8 cellular contexts compared by ENCODE assay signal in the genomic region with DNA sequence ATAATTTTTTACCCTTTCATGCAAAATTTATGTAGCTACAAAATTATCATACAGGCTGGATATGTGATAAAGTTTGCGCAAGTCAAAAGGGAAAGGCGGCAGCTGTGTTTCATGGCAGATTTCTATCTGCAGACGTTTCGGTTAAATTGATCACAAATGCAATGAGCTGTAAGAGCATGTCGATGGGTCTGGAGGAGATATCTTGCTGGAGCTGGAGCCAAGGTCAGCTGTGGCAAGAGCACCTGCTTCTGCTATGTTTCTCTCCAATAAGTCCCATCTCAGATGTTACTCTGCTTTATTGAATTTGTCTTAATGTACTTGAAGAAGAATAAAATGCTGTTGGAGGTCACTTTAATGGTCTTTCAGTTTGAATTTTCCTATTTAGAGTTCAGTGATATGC.
"Had no signal": no experiment of that assay in that cellular context is flagged by ENCODE, and none has a peak within 500 bp of the region (broad histone marks: within the 10 kb centered on the region; RNA-seq: fewer than 3 reads in every experiment).

No MANE protein-coding gene starts in this region.

- DNase-seq: GM23248, GOT3, H7, H9, HCEC 1CT, HFFc6 had no signal

- ATAC-seq: GM23338, HCT116 had no signal
